23 cellular contexts compared by ENCODE assay signal in the genomic region with DNA sequence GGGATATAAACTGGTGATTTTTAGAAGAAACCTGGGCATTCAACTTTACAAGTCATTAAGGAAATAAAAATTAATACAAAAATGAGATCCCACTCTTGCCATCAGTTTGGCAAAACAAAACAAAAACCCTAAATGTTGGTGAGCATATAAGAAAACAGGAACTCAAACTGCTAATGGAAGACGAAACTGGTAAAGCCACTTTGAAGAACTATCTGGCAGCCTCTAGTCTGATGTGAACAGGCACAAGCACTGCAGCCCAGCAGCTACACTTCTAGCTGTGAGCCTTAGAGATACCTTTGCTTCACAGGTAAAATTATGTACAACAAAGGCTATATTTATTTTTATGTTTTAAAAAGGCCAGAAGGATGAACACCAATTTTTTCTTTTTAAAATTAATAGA.
DNase-seq lines count a peak whose midpoint lies in the region; ATAC-seq lines count a peak whose summit lies in the region.
"Had no signal": no experiment of that assay in that cellular context is flagged by ENCODE, and none has a peak within 500 bp of the region (broad histone marks: within the 10 kb centered on the region; RNA-seq: fewer than 3 reads in every experiment).

No MANE protein-coding gene starts in this region.

- H4K20me1 ChIP-seq in BLaER1 treated with 17β-estradiol and CSF1 and Interleukin-3, amounts not matched to agents 10 nM and 100 nM, result no peaks in the 10 kb centered on the region

- H3K4me3 Mint-ChIP-seq in T-cell, result no peak overlapping the region
- H3K4me3 Mint-ChIP-seq: activated CD4-positive, alpha-beta T cell treated with anti-CD3 and anti-CD28 coated beads, Interleukin-2, amount 10 ng/mL, durations not matched to agents 24 days and 14 days; CD4-positive, CD25-positive, alpha-beta regulatory T cell; neural crest cell had no signal

- peaks cover 0 to 10% (median 0%) of the 10 kb centered on the region in 11 experiments; a peak in 5 of 22 replicates for H3K9me3 ChIP-seq in BLaER1 treated with 17β-estradiol and CSF1 and Interleukin-3, amounts not matched to agents 10 nM and 100 nM (replicated peaks in 1 of 11)
- H3K9me3 ChIP-seq: prostate gland had no signal

- DNase-seq in NOMO-1 treated with dmso at 0.1 percent for 144 hours (lab: John Stamatoyannopoulos, UW; ENCODE audit: unreplicated experiment) (peak; percentile 7), medulla oblongata (ENCODE audit: extremely low spot score) (peak; percentile 66), 8988T (no peak), SIG-M5 (lab: John Stamatoyannopoulos, UW) (no peak), T-cell (no peak)
- DNase-seq in activated CD4-positive, CD25-positive, alpha-beta regulatory T cell treated with anti-CD3 and anti-CD28 coated beads, Interleukin-2, amount 50 U/mL, for 72 hours, result no peak
- DNase-seq: activated CD4-positive, alpha-beta T cell treated with anti-CD3 and anti-CD28 coated beads, Interleukin-2, amount 10 ng/mL, durations not matched to agents 24 days and 14 days; activated naive CD4-positive, alpha-beta T cell treated with anti-CD3 and anti-CD28 coated beads, Interleukin-2, amount 50 U/mL, for 16 hours; aorta; CD4-positive, CD25-positive, alpha-beta regulatory T cell; central memory CD4-positive, alpha-beta T cell; dorsolateral prefrontal cortex; glutamatergic neuron; GOT3; NCI-H1417; NCI-H524; PC-3; SHP77; substantia nigra had no signal

- no peaks in the 10 kb centered on the region for H3K27me3 ChIP-seq in BLaER1 treated with 17β-estradiol and CSF1 and Interleukin-3, amounts not matched to agents 10 nM and 100 nM
- H3K27me3 ChIP-seq: dorsolateral prefrontal cortex had no signal

- POLR2A ChIA-PET in T-cell (lab: Charles Lee), result no interaction called here

- H3K4me1 ChIP-seq in BLaER1 treated with 17β-estradiol and CSF1 and Interleukin-3, amounts not matched to agents 10 nM and 100 nM, result peaks cover 22 to 60% (median 47%) of the 10 kb centered on the region in 10 experiments
- H3K4me1 ChIP-seq: prostate gland had no signal

- H3K4me1 Mint-ChIP-seq in T-cell, result peaks cover 2 to 19% (median 19%) of the 10 kb centered on the region in 3 donors

- no peaks in the 10 kb centered on the region for H3K36me3 ChIP-seq in BLaER1 treated with 17β-estradiol and CSF1 and Interleukin-3, amounts not matched to agents 10 nM and 100 nM
- H3K36me3 ChIP-seq: prostate gland had no signal

- H3K27ac Mint-ChIP-seq in T-cell, result no peak overlapping the region
- H3K27ac Mint-ChIP-seq: activated CD4-positive, alpha-beta T cell treated with anti-CD3 and anti-CD28 coated beads, Interleukin-2, amount 10 ng/mL, durations not matched to agents 24 days and 14 days had no signal

- ATAC-seq in GM19463 (IDR thresholded peaks at IDR 0.05; ENCODE audit: unreplicated experiment), result peak; percentile 40
- ATAC-seq in T-cell (replicated peaks in 1 of 4), result no peak
- ATAC-seq: PC-3 had no signal

- no peaks in the 10 kb centered on the region for H3K36me3 Mint-ChIP-seq in T-cell

- no peaks in the 10 kb centered on the region for H3K27me3 Mint-ChIP-seq in T-cell
- H3K27me3 Mint-ChIP-seq: CD4-positive, CD25-positive, alpha-beta regulatory T cell had no signal

- H3K4me3 ChIP-seq in BLaER1 treated with 17β-estradiol and CSF1 and Interleukin-3, amounts not matched to agents 10 nM and 100 nM, result no peak overlapping the region
- H3K4me3 ChIP-seq: dorsolateral prefrontal cortex, prostate gland had no signal

- H3K9me3 Mint-ChIP-seq in T-cell, result no peaks in the 10 kb centered on the region
- H3K9me3 Mint-ChIP-seq: activated CD4-positive, alpha-beta T cell treated with anti-CD3 and anti-CD28 coated beads, Interleukin-2, amount 10 ng/mL, durations not matched to agents 24 days and 14 days; CD4-positive, CD25-positive, alpha-beta regulatory T cell; neural crest cell had no signal

- peak overlapping the region in 1 of 11 experiments; percentile 28; a peak in 2 of 22 replicates for H3K27ac ChIP-seq in BLaER1 treated with 17β-estradiol and CSF1 and Interleukin-3, amounts not matched to agents 10 nM and 100 nM
- H3K27ac ChIP-seq: prostate gland had no signal

- H3K9ac ChIP-seq in BLaER1 treated with 17β-estradiol and CSF1 and Interleukin-3, amounts not matched to agents 10 nM and 100 nM, result no peak overlapping the region

- peak overlapping the region in 6 of 11 experiments; percentile 16 to 70 (median 42); a peak in 8 of 22 replicates for H3K4me2 ChIP-seq in BLaER1 treated with 17β-estradiol and CSF1 and Interleukin-3, amounts not matched to agents 10 nM and 100 nM

- CTCF ChIA-PET in T-cell (lab: Charles Lee), result no interaction called here

Comparison
In these comparisons a context has a peak if more than half of its experiments do, and no peak if none do; other contexts are left out.
1. DNase-seq: peak in NOMO-1 treated with dmso at 0.1 percent for 144 hours (single experiment) and medulla oblongata (single experiment); none in 8988T (single experiment), SIG-M5 (single experiment), T-cell (0 of 34) and activated CD4-positive, CD25-positive, alpha-beta regulatory T cell treated with anti-CD3 and anti-CD28 coated beads, Interleukin-2, amount 50 U/mL, for 72 hours (single experiment).